18 cellular contexts compared by ENCODE assay signal in genomic region chr11:35280727-35281126, GRCh38.
A peak's percentile ranks its signal among the peaks of the same experiment; 100 is the strongest.
DNase-seq lines count a peak whose midpoint lies in the region; ATAC-seq and TF ChIP-seq lines count a peak whose summit lies in the region.
"Had no signal": no experiment of that assay in that cellular context is flagged by ENCODE, and none has a peak within 500 bp of the region (broad histone marks: within the 10 kb centered on the region; RNA-seq: fewer than 3 reads in every experiment).

No MANE protein-coding gene starts in this region.

- H3K9me3 ChIP-seq in adipocyte (ENCODE audit: control insufficient read depth, low read length) (no peaks in the 10 kb centered on the region), thoracic aorta (no peaks in the 10 kb centered on the region)
- H3K9me3 ChIP-seq: BE2C had no signal

- no peak overlapping the region for H3K4me3 Mint-ChIP-seq in activated naive CD4-positive, alpha-beta T cell treated with anti-CD3 and anti-CD28 coated beads, Interleukin-2, amount 10 ng/mL, durations not matched to agents 7 days and 5 days
- H3K4me3 Mint-ChIP-seq: CD4-positive, alpha-beta memory T cell had no signal

- H3K27me3 ChIP-seq in adipocyte (replicated peaks; ENCODE audit: control insufficient read depth, insufficient read depth, low read length) (no peaks in the 10 kb centered on the region), rectal smooth muscle tissue (ENCODE audit: control insufficient read depth, insufficient read depth, low read length) (no peaks in the 10 kb centered on the region), thoracic aorta (replicated peaks; ENCODE audit: insufficient read depth) (no peaks in the 10 kb centered on the region)
- H3K27me3 ChIP-seq: BE2C had no signal

- H3K9me3 Mint-ChIP-seq in activated naive CD4-positive, alpha-beta T cell treated with anti-CD3 and anti-CD28 coated beads, Interleukin-2, amount 10 ng/mL, durations not matched to agents 7 days and 5 days = no peaks in the 10 kb centered on the region

- H3K4me3 ChIP-seq in adipocyte (ENCODE audit: low read length) (peak overlapping the region; percentile 23), coronary artery (no peak overlapping the region), rectal smooth muscle tissue (ENCODE audit: low read length) (no peak overlapping the region), thoracic aorta (no peak overlapping the region)

- no peak for TF ChIP-seq CTCF in coronary artery (IDR thresholded peaks at IDR 0.05)
- TF ChIP-seq CTCF in thoracic aorta (IDR thresholded peaks at IDR 0.05) = no peak

- no peak for ATAC-seq in thoracic aorta (ENCODE audit: insufficient number of reproducible peaks, low FRiP score, low read depth)

- no peaks in the 10 kb centered on the region for H3K27me3 Mint-ChIP-seq in activated naive CD4-positive, alpha-beta T cell treated with anti-CD3 and anti-CD28 coated beads, Interleukin-2, amount 10 ng/mL, durations not matched to agents 7 days and 5 days
- H3K27me3 Mint-ChIP-seq: CD4-positive, alpha-beta memory T cell had no signal

- H3K4me1 Mint-ChIP-seq in activated naive CD4-positive, alpha-beta T cell treated with anti-CD3 and anti-CD28 coated beads, Interleukin-2, amount 10 ng/mL, durations not matched to agents 7 days and 5 days = peaks cover 6% of the 10 kb centered on the region

- H3K27ac Mint-ChIP-seq in activated naive CD4-positive, alpha-beta T cell treated with anti-CD3 and anti-CD28 coated beads, Interleukin-2, amount 10 ng/mL, durations not matched to agents 7 days and 5 days = no peak overlapping the region

- H3K27ac ChIP-seq in coronary artery (peak overlapping the region; percentile 68 to 85), rectal smooth muscle tissue (ENCODE audit: low read depth, low read length) (peak overlapping the region; percentile 41), thoracic aorta (peak overlapping the region; percentile 71 to 76)
- H3K27ac ChIP-seq: HL-60, KMS-11 had no signal

- H3K9ac ChIP-seq in adipocyte (ENCODE audit: low read length) (peak overlapping the region; percentile 59), rectal smooth muscle tissue (ENCODE audit: low read length) (no peak overlapping the region)
- H3K9ac ChIP-seq: KMS-11 had no signal

- H3K36me3 Mint-ChIP-seq in activated naive CD4-positive, alpha-beta T cell treated with anti-CD3 and anti-CD28 coated beads, Interleukin-2, amount 10 ng/mL, durations not matched to agents 7 days and 5 days = no peaks in the 10 kb centered on the region
- H3K36me3 Mint-ChIP-seq: CD4-positive, alpha-beta memory T cell had no signal

- H3K36me3 ChIP-seq in adipocyte (ENCODE audit: control insufficient read depth, insufficient read depth, low read length, severe bottlenecking) (no peaks in the 10 kb centered on the region), rectal smooth muscle tissue (ENCODE audit: control insufficient read depth, insufficient read depth, low read length) (no peaks in the 10 kb centered on the region), thoracic aorta (no peaks in the 10 kb centered on the region)
- H3K36me3 ChIP-seq: BE2C had no signal

- DNase-seq in adipocyte (ENCODE audit: low read depth) (no peak), coronary artery (ENCODE audit: low spot score) (no peak), thoracic aorta (ENCODE audit: low spot score) (no peak), amygdala (lab: John Stamatoyannopoulos, UW) (no peak), GM19238 (ENCODE audit: insufficient read length, low spot score) (no peak)
- DNase-seq in activated naive CD4-positive, alpha-beta T cell treated with anti-CD3 and anti-CD28 coated beads, Interleukin-2, amount 10 ng/mL, durations not matched to agents 7 days and 5 days = no peak
- DNase-seq: BE2C; CD4-positive, alpha-beta memory T cell; GF-D8; GOT3; NCI-H1092; NCI-H187 treated with DMSO at 0.1 percent for 48 hours; NCI-H2171; NCI-H510A; NCI-H82 had no signal

- CTCF ChIA-PET in activated naive CD4-positive, alpha-beta T cell treated with anti-CD3 and anti-CD28 coated beads, Interleukin-2, amount 10 ng/mL, durations not matched to agents 7 days and 5 days (lab: Charles Lee) = interaction anchor here (1.0 to 1.8 kb wide), 2 partner anchors 25 to 43 kb away, joined by 3 to 7 read pairs; no protein-coding TSS in a partner anchor

- H3K4me1 ChIP-seq in adipocyte (ENCODE audit: control insufficient read depth, insufficient read depth, low read length) (peaks cover 41% of the 10 kb centered on the region), rectal smooth muscle tissue (ENCODE audit: control insufficient read depth, insufficient read depth, low read length) (no peaks in the 10 kb centered on the region), thoracic aorta (ENCODE audit: control insufficient read depth in 1 of 2, low read depth in 2 of 2) (peaks cover 6 to 41% of the 10 kb centered on the region in 2 donors)
- H3K4me1 ChIP-seq: BE2C had no signal
